ENCODE assay signal across 13 cellular contexts in the genomic region with DNA sequence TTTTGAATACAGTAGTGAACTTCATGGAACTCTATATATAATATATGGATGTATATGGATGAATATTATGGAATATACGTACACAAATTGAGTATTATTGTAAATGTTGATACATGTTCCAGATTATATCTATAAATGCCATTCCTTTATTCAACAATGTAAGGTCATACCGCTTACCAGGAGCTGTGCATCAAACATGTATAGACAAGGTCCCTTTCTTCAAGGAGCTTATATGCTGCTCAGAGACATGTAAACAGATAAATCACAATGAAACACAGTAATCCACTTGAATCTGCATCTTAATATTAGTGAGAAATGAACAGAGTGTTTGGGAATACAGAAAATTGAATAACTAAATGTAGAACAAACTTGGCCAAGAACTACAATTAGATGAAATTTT. TPM values are rescaled to one million over a fixed set of nuclear protein-coding genes. Genes with fewer than 3 reads are reported as not detected.
A peak's percentile ranks its signal among the peaks of the same experiment; 100 is the strongest.
DNase-seq lines count a peak whose midpoint lies in the region; ATAC-seq and TF ChIP-seq lines count a peak whose summit lies in the region.
"Had no signal": no experiment of that assay in that cellular context is flagged by ENCODE, and none has a peak within 500 bp of the region (broad histone marks: within the 10 kb centered on the region; RNA-seq: fewer than 3 reads in every experiment).

No MANE protein-coding gene starts in this region.

- H3K9me2 ChIP-seq in HCT116 (ENCODE audit: insufficient read depth) = no peaks in the 10 kb centered on the region

- no peaks in the 10 kb centered on the region for H4K20me1 ChIP-seq in HCT116 (ENCODE audit: insufficient read depth)

- POLR2A ChIA-PET in HCT116 (lab: Charles Lee) = no interaction called here

- DNase-seq in CD4-positive, CD25-positive, alpha-beta regulatory T cell = no peak
- DNase-seq in HCT116 (ENCODE audit: low read depth, low spot score) (no peak), naive B cell (no peak), RKO (ENCODE audit: low spot score) (no peak), NCI-H187 (lab: John Stamatoyannopoulos, UW) (no peak), 8988T (no peak), GDM1 (lab: John Stamatoyannopoulos, UW) (no peak)
- no peak for DNase-seq in activated naive CD8-positive, alpha-beta T cell treated with anti-CD3 and anti-CD28 coated beads, Interleukin-2, amount 50 U/mL, for 24 hours
- DNase-seq: COR-L47; effector CD4-positive, alpha-beta T cell; glutamatergic neuron; NCI-H1417 treated with DMSO at 0.1 percent for 48 hours had no signal

- CTCF ChIA-PET in HCT116 (lab: Charles Lee) = no interaction called here

- TF ChIP-seq RAD21 in HCT116 (IDR thresholded peaks at IDR 0.05; ENCODE audit: low read depth) = no peak

- peak overlapping the region; percentile 98 for H2AFZ ChIP-seq in HCT116 (ENCODE audit: low read depth, low read length, poor library complexity, severe bottlenecking)

- no peaks in the 10 kb centered on the region for H3K36me3 ChIP-seq in CD4-positive, CD25-positive, alpha-beta regulatory T cell (ENCODE audit: control insufficient read depth, insufficient read depth, low read length)
- H3K36me3 ChIP-seq in HCT116 (ENCODE audit: control insufficient read depth in 1 of 2, insufficient read depth in 2 of 2, low read length in 2 of 2) = no peaks in the 10 kb centered on the region

- peak overlapping the region in 2 of 3 donors; percentile 98 to 99 for H3K27ac Mint-ChIP-seq in CD4-positive, CD25-positive, alpha-beta regulatory T cell
- H3K27ac Mint-ChIP-seq in activated naive CD8-positive, alpha-beta T cell treated with anti-CD3 and anti-CD28 coated beads, Interleukin-2, amount 50 U/mL, for 24 hours = no peak overlapping the region
- H3K27ac Mint-ChIP-seq in naive B cell = no peak overlapping the region

- no peak for ATAC-seq in CD4-positive, CD25-positive, alpha-beta regulatory T cell (ENCODE audit: low read depth in 2 of 2)
- ATAC-seq in HCT116 (no peak), naive B cell (ENCODE audit: low read depth in 2 of 2) (no peak)
- no peak for ATAC-seq in activated naive CD8-positive, alpha-beta T cell treated with anti-CD3 and anti-CD28 coated beads, Interleukin-2, amount 50 U/mL, for 24 hours

- peak overlapping the region; percentile 83 for H3K4me2 ChIP-seq in HCT116 (ENCODE audit: low read length)

- peaks cover 16 to 46% (median 31%) of the 10 kb centered on the region in 4 donors for H3K4me1 Mint-ChIP-seq in CD4-positive, CD25-positive, alpha-beta regulatory T cell
- peaks cover 33% of the 10 kb centered on the region for H3K4me1 Mint-ChIP-seq in activated naive CD8-positive, alpha-beta T cell treated with anti-CD3 and anti-CD28 coated beads, Interleukin-2, amount 50 U/mL, for 24 hours
- H3K4me1 Mint-ChIP-seq in naive B cell = peaks cover 13 to 28% (median 13%) of the 10 kb centered on the region in 3 donors

- H3K36me3 Mint-ChIP-seq in CD4-positive, CD25-positive, alpha-beta regulatory T cell = peaks cover 10% of the 10 kb centered on the region
- peaks cover 20% of the 10 kb centered on the region for H3K36me3 Mint-ChIP-seq in activated naive CD8-positive, alpha-beta T cell treated with anti-CD3 and anti-CD28 coated beads, Interleukin-2, amount 50 U/mL, for 24 hours (ENCODE audit: low read depth)
- peaks cover 13 to 34% of the 10 kb centered on the region in 2 donors for H3K36me3 Mint-ChIP-seq in naive B cell

- intact Hi-C loops in HCT116 (cut with micrococcal nuclease) = no loop called here

- peaks cover 40% of the 10 kb centered on the region for H3K79me2 ChIP-seq in HCT116 (ENCODE audit: insufficient read depth, low read length)

- H3K4me3 Mint-ChIP-seq in CD4-positive, CD25-positive, alpha-beta regulatory T cell = peak overlapping the region; percentile 97 to 100 (median 98)
- peak overlapping the region; percentile 93 for H3K4me3 Mint-ChIP-seq in activated naive CD8-positive, alpha-beta T cell treated with anti-CD3 and anti-CD28 coated beads, Interleukin-2, amount 50 U/mL, for 24 hours
- H3K4me3 Mint-ChIP-seq in naive B cell = peak overlapping the region in 5 of 8 donors; percentile 72 to 99 (median 98)

- H3K27me3 Mint-ChIP-seq in CD4-positive, CD25-positive, alpha-beta regulatory T cell = peaks cover 7% of the 10 kb centered on the region
- peaks cover 4% of the 10 kb centered on the region for H3K27me3 Mint-ChIP-seq in activated naive CD8-positive, alpha-beta T cell treated with anti-CD3 and anti-CD28 coated beads, Interleukin-2, amount 50 U/mL, for 24 hours
- peaks cover 4 to 25% (median 23%) of the 10 kb centered on the region in 3 donors for H3K27me3 Mint-ChIP-seq in naive B cell

- no TSS peak for BruUV-seq in HCT116 (replicated peaks; lab: Mats Ljungman, UMichigan)

- TF ChIP-seq POLR2A in HCT116 (IDR thresholded peaks at IDR 0.05; ENCODE audit: borderline replicate concordance, extremely low read depth, insufficient read depth, insufficient read length) = no peak

- H3K27me3 ChIP-seq in CD4-positive, CD25-positive, alpha-beta regulatory T cell (ENCODE audit: control insufficient read depth, insufficient read depth, low read length) = peaks cover 4% of the 10 kb centered on the region
- H3K27me3 ChIP-seq in HCT116 (ENCODE audit: insufficient read depth, low read length) = no peaks in the 10 kb centered on the region
- H3K27me3 ChIP-seq: SJCRH30 had no signal

- TF ChIP-seq CTCF in HCT116 (IDR thresholded peaks at IDR 0.05 in 2 of 3, conservative IDR thresholded peaks at IDR 0.05 in 1 of 3; ENCODE audit: borderline replicate concordance in 1 of 3, insufficient read depth in 1 of 3, low read depth in 2 of 3, low read length in 2 of 3) = no peak

- peak overlapping the region; percentile 95 for H3K4me3 ChIP-seq in CD4-positive, CD25-positive, alpha-beta regulatory T cell (ENCODE audit: low read depth, low read length)
- H3K4me3 ChIP-seq in HCT116 (replicated peaks in 1 of 2; ENCODE audit: low read depth in 1 of 2, low read length in 2 of 2) = peak overlapping the region in 1 of 2 experiments; percentile 97; a peak in 2 of 4 replicates

- no peak overlapping the region for H3K27ac ChIP-seq in CD4-positive, CD25-positive, alpha-beta regulatory T cell (ENCODE audit: insufficient read depth, low read length, poor library complexity, severe bottlenecking)
- no peak overlapping the region; the same call in 1 of the 2 replicates for H3K27ac ChIP-seq in HCT116 (ENCODE audit: low read depth, low read length)

- no peak overlapping the region for H3K9ac ChIP-seq in HCT116 (ENCODE audit: low read length)

- H3K9me3 ChIP-seq in CD4-positive, CD25-positive, alpha-beta regulatory T cell (ENCODE audit: control insufficient read depth in 2 of 2, low read length in 2 of 2) = peaks cover 2 to 18% of the 10 kb centered on the region in 2 experiments
- peaks cover 0 to 3% of the 10 kb centered on the region in 2 experiments; a peak in 1 of 4 replicates for H3K9me3 ChIP-seq in HCT116 (ENCODE audit: control insufficient read depth in 1 of 2, insufficient read depth in 1 of 2, low read depth in 1 of 2, low read length in 2 of 2)
- H3K9me3 ChIP-seq: SJCRH30 had no signal

- peaks cover 19% of the 10 kb centered on the region for H3K4me1 ChIP-seq in CD4-positive, CD25-positive, alpha-beta regulatory T cell (ENCODE audit: control insufficient read depth, insufficient read depth, low read length, poor library complexity, severe bottlenecking)
- H3K4me1 ChIP-seq in HCT116 (ENCODE audit: control insufficient read depth in 1 of 2, insufficient read depth in 2 of 2, low read length in 2 of 2) = peaks cover 3 to 14% of the 10 kb centered on the region in 2 experiments; a peak in 3 of 4 replicates

- RAD21 ChIA-PET in HCT116 (lab: Charles Lee; ENCODE audit: low non-redundant PET in 1 of 2, low total read pairs in 2 of 2, uncharacterized antibody in 2 of 2, unreplicated experiment in 2 of 2) = no interaction called here

- H3K9me3 Mint-ChIP-seq in CD4-positive, CD25-positive, alpha-beta regulatory T cell = peaks cover 0 to 14% (median 3%) of the 10 kb centered on the region in 7 donors
- H3K9me3 Mint-ChIP-seq in activated naive CD8-positive, alpha-beta T cell treated with anti-CD3 and anti-CD28 coated beads, Interleukin-2, amount 50 U/mL, for 24 hours = peaks cover 9% of the 10 kb centered on the region
- peaks cover 15 to 33% (median 23%) of the 10 kb centered on the region in 7 donors for H3K9me3 Mint-ChIP-seq in naive B cell

TF ChIP-seq in HCT116, 20 proteins besides CTCF, POLR2A, EP300 and RAD21:
- TF ChIP-seq ZNF274 (IDR thresholded peaks at IDR 0.05; ENCODE audit: low read depth, low read length) (no peak), SIN3A (IDR thresholded peaks at IDR 0.05; ENCODE audit: low read depth) (no peak), CEBPB (IDR thresholded peaks at IDR 0.05; ENCODE audit: low read depth) (no peak), TCF7L2 (IDR thresholded peaks at IDR 0.05; ENCODE audit: borderline replicate concordance, extremely low read depth, insufficient read depth, insufficient read length) (no peak), EGR1 (IDR thresholded peaks at IDR 0.05; ENCODE audit: low read depth) (no peak), JUND (IDR thresholded peaks at IDR 0.05) (no peak), POLR2AphosphoS5 (IDR thresholded peaks at IDR 0.05; ENCODE audit: low read depth, low read length) (no peak)
TF ChIP-seq in HCT116: peak in this region for 0.

RNA-seq across cellular contexts. Expression of gene SEM1, which starts 0.9 kb away (rescaled TPM):
- 20.4 TPM for total RNA-seq in CD4-positive, CD25-positive, alpha-beta regulatory T cell
- 100 to 1,000 TPM; 128 to 202 (median 150) TPM for polyA plus RNA-seq in CD4-positive, CD25-positive, alpha-beta regulatory T cell
- total RNA-seq in HCT116 (2021; ENCODE audit: unreplicated experiment) = 45.7 TPM
- polyA plus RNA-seq in HCT116 (2012) = 246 and 326 TPM in 2 replicates
- polyA plus RNA-seq in naive B cell (ENCODE audit: low read depth in 6 of 6) = 100 to 1,000 TPM in 1 of 6 donors, 10 to 100 TPM in 5; 57.3 to 110 (median 82.2) TPM

Comparison
In these comparisons a context has a peak if more than half of its experiments do, and no peak if none do; other contexts are left out.
1. H3K27ac Mint-ChIP-seq: peak in CD4-positive, CD25-positive, alpha-beta regulatory T cell (2 of 3); none in activated naive CD8-positive, alpha-beta T cell treated with anti-CD3 and anti-CD28 coated beads, Interleukin-2, amount 50 U/mL, for 24 hours (single experiment) and naive B cell (0 of 6).
2. Peak in every context shown above with its lines, with median percentiles within 50 percentile points of each other: H3K4me3 Mint-ChIP-seq.